6 cellular contexts compared by ENCODE assay signal in genomic region chr1:26112407-26112775, GRCh38.
DNase-seq lines count a peak whose midpoint lies in the region; ATAC-seq, FAIRE-seq and TF ChIP-seq lines count a peak whose summit lies in the region.

No MANE protein-coding gene starts in this region.

- peak; percentile 59 for DNase-seq in NAMALWA (ENCODE audit: low spot score)
- DNase-seq in H54 (ENCODE audit: insufficient read length, low spot score): no peak

- no peaks in the 10 kb centered on the region for H3K36me3 ChIP-seq in rectal smooth muscle tissue (ENCODE audit: control insufficient read depth, insufficient read depth, low read length)

- no peaks in the 10 kb centered on the region for H3K27me3 ChIP-seq in rectal smooth muscle tissue (ENCODE audit: control insufficient read depth, insufficient read depth, low read length)

- peak overlapping the region; percentile 90 for H3K27ac ChIP-seq in rectal smooth muscle tissue (ENCODE audit: low read depth, low read length)

- peaks cover 13% of the 10 kb centered on the region for H3K4me1 ChIP-seq in rectal smooth muscle tissue (ENCODE audit: control insufficient read depth, insufficient read depth, low read length)

- H3K9ac ChIP-seq in rectal smooth muscle tissue (ENCODE audit: low read length): peak overlapping the region; percentile 51

- H3K27ac Mint-ChIP-seq in dendritic cell treated with granulocyte-macrophage colony-stimulating factor and Interleukin-4, amounts not matched to agents 40 ng/mL and 50 ng/mL, for 4 days: peak overlapping the region; percentile 88

- intact Hi-C loops in dendritic cell treated with granulocyte-macrophage colony-stimulating factor and Interleukin-4, amounts not matched to agents 40 ng/mL and 50 ng/mL, for 4 days (cut with micrococcal nuclease): loop anchor here (2.0 kb wide), 1 partner anchor 14 kb away; no protein-coding TSS in a partner anchor

- FAIRE-seq in H54 (lab: Jason Lieb, UNC): no peak

- H3K36me3 Mint-ChIP-seq in dendritic cell treated with granulocyte-macrophage colony-stimulating factor and Interleukin-4, amounts not matched to agents 40 ng/mL and 50 ng/mL, for 4 days (ENCODE audit: low read depth): peaks cover 55% of the 10 kb centered on the region

- peak overlapping the region; percentile 100 for H3K4me3 ChIP-seq in rectal smooth muscle tissue (ENCODE audit: low read length)

- TF ChIP-seq POLR2A in GM19193 (IDR thresholded peaks at IDR 0.05; ENCODE audit: extremely low read depth, insufficient read depth, insufficient read length) (peak; percentile 27), H54 (IDR thresholded peaks at IDR 0.05; ENCODE audit: low read depth, low read length) (no peak)

- no peaks in the 10 kb centered on the region for H3K27me3 Mint-ChIP-seq in dendritic cell treated with granulocyte-macrophage colony-stimulating factor and Interleukin-4, amounts not matched to agents 40 ng/mL and 50 ng/mL, for 4 days

- peaks cover 10% of the 10 kb centered on the region for H3K4me1 Mint-ChIP-seq in dendritic cell treated with granulocyte-macrophage colony-stimulating factor and Interleukin-4, amounts not matched to agents 40 ng/mL and 50 ng/mL, for 4 days (ENCODE audit: low read depth)

- no peaks in the 10 kb centered on the region for H3K9me3 Mint-ChIP-seq in dendritic cell treated with granulocyte-macrophage colony-stimulating factor and Interleukin-4, amounts not matched to agents 40 ng/mL and 50 ng/mL, for 4 days

- ATAC-seq in GM18858 (IDR thresholded peaks at IDR 0.05; ENCODE audit: unreplicated experiment): no peak

- peak overlapping the region; percentile 95 for H3K4me3 Mint-ChIP-seq in dendritic cell treated with granulocyte-macrophage colony-stimulating factor and Interleukin-4, amounts not matched to agents 40 ng/mL and 50 ng/mL, for 4 days
